Comparison of ENCODE assay signal across 7 cellular contexts in genomic region chr14:81221579-81222102, GRCh38. TPM values are rescaled to one million over a fixed set of nuclear protein-coding genes. Genes with fewer than 3 reads are reported as not detected.
DNase-seq lines count a peak whose midpoint lies in the region; ATAC-seq and TF ChIP-seq lines count a peak whose summit lies in the region.

No MANE protein-coding gene starts in this region.

- CTCF ChIA-PET in PC-9 (lab: Charles Lee): no interaction called here

- H3K14ac ChIP-seq in neuronal stem cell (ENCODE audit: low read length): no peak overlapping the region

- H3K23ac ChIP-seq in neuronal stem cell (ENCODE audit: low read depth, low read length, poor library complexity): no peak overlapping the region

- H3K27me3 Mint-ChIP-seq in endodermal cell (ENCODE audit: insufficient read depth): no peaks in the 10 kb centered on the region

- no peak overlapping the region for H4K8ac ChIP-seq in neuronal stem cell (ENCODE audit: low read depth, low read length)

- DNase-seq in GM23248 (no peak), PC-9 (no peak), endodermal cell (no peak), neuronal stem cell (ENCODE audit: low spot score) (no peak), UCSD-AML1 (lab: John Stamatoyannopoulos, UW; ENCODE audit: unreplicated experiment) (no peak)
- DNase-seq in NK-92 treated with Interleukin-12 subunit alpha and Interleukin-12 subunit beta, amount 100 ng/mL, for 24 hours (lab: John Stamatoyannopoulos, UW): no peak

- H3K9ac ChIP-seq in GM23248 (peak overlapping the region; percentile 100), endodermal cell (ENCODE audit: extremely low read depth, low read length, poor library complexity, severe bottlenecking) (peak overlapping the region; percentile 88), neuronal stem cell (ENCODE audit: low read depth, low read length, poor library complexity) (no peak overlapping the region)

- H3F3A ChIP-seq in GM23248 (ENCODE audit: insufficient read depth): peaks cover 5% of the 10 kb centered on the region; the same call in 1 of the 2 replicates
- peaks cover 17% of the 10 kb centered on the region; the same call in 1 of the 2 replicates for H3F3A ChIP-seq in PC-9 (ENCODE audit: insufficient read depth, low read depth)

- peak overlapping the region; percentile 75 for H3K4me2 ChIP-seq in GM23248 (ENCODE audit: unreplicated experiment)
- H3K4me2 ChIP-seq in PC-9: peak overlapping the region; percentile 80
- peak overlapping the region; percentile 48 for H3K4me2 ChIP-seq in neuronal stem cell (ENCODE audit: insufficient read depth, low read length, poor library complexity, severe bottlenecking)

- H3K9me2 ChIP-seq in GM23248 (ENCODE audit: insufficient read depth) (no peaks in the 10 kb centered on the region), PC-9 (ENCODE audit: insufficient read depth) (no peaks in the 10 kb centered on the region)

- no peak overlapping the region for H2AK5ac ChIP-seq in neuronal stem cell (ENCODE audit: low read depth, low read length)

- peak overlapping the region; percentile 94 for H3K4me3 Mint-ChIP-seq in endodermal cell

- H3K4me3 ChIP-seq in GM23248: peak overlapping the region; percentile 72
- peak overlapping the region; percentile 74; the same call in 1 of the 2 replicates for H3K4me3 ChIP-seq in PC-9
- peak overlapping the region; percentile 83 for H3K4me3 ChIP-seq in endodermal cell (ENCODE audit: low read length)
- peak overlapping the region; percentile 68 to 87 for H3K4me3 ChIP-seq in neuronal stem cell (ENCODE audit: low read length in 2 of 2)

- no peak for ATAC-seq in HG02588 (IDR thresholded peaks at IDR 0.05; ENCODE audit: unreplicated experiment)

- H2BK15ac ChIP-seq in neuronal stem cell (ENCODE audit: low read length): no peak overlapping the region

- no peak overlapping the region for H4K91ac ChIP-seq in neuronal stem cell (ENCODE audit: low read depth, low read length, poor library complexity)

- no peaks in the 10 kb centered on the region for H3K27me3 ChIP-seq in GM23248 (replicated peaks; ENCODE audit: insufficient read depth)
- H3K27me3 ChIP-seq in PC-9 (ENCODE audit: insufficient read depth, low read depth): no peaks in the 10 kb centered on the region
- no peaks in the 10 kb centered on the region for H3K27me3 ChIP-seq in endodermal cell (ENCODE audit: control insufficient read depth, insufficient read depth, low read length, poor library complexity, severe bottlenecking)
- no peaks in the 10 kb centered on the region for H3K27me3 ChIP-seq in neuronal stem cell (ENCODE audit: control insufficient read depth in 3 of 3, insufficient read depth in 3 of 3, low read depth in 1 of 3, low read length in 3 of 3)

- peak overlapping the region; percentile 97 for H2BK5ac ChIP-seq in neuronal stem cell (ENCODE audit: low read length)

- no peak overlapping the region for H2BK120ac ChIP-seq in neuronal stem cell (ENCODE audit: low read depth, low read length)

- no peak overlapping the region for H3K18ac ChIP-seq in neuronal stem cell (ENCODE audit: low read length)

- peaks cover 15% of the 10 kb centered on the region for H3K4me1 Mint-ChIP-seq in endodermal cell

- no peak overlapping the region for H3K4ac ChIP-seq in neuronal stem cell (ENCODE audit: low read length)

- no peaks in the 10 kb centered on the region for H3K36me3 ChIP-seq in GM23248 (ENCODE audit: low read depth)
- no peaks in the 10 kb centered on the region for H3K36me3 ChIP-seq in PC-9 (ENCODE audit: low read depth)
- H3K36me3 ChIP-seq in endodermal cell (ENCODE audit: control insufficient read depth, insufficient read depth, low read length): peaks cover 9% of the 10 kb centered on the region
- H3K36me3 ChIP-seq in neuronal stem cell (replicated peaks in 1 of 2; ENCODE audit: control insufficient read depth in 2 of 2, insufficient read depth in 2 of 2, low read length in 2 of 2): peaks cover 0 to 12% of the 10 kb centered on the region in 2 donors

- H3K4me1 ChIP-seq in GM23248 (ENCODE audit: insufficient read depth): peaks cover 20% of the 10 kb centered on the region
- peaks cover 25% of the 10 kb centered on the region for H3K4me1 ChIP-seq in PC-9 (replicated peaks; ENCODE audit: insufficient read depth)
- H3K4me1 ChIP-seq in endodermal cell (ENCODE audit: control insufficient read depth, insufficient read depth, low read length): peaks cover 4% of the 10 kb centered on the region
- peaks cover 3 to 8% of the 10 kb centered on the region in 2 donors for H3K4me1 ChIP-seq in neuronal stem cell (ENCODE audit: control insufficient read depth in 2 of 2, insufficient read depth in 1 of 2, low read depth in 1 of 2, low read length in 2 of 2)

- peaks cover 4% of the 10 kb centered on the region for H3K36me3 Mint-ChIP-seq in endodermal cell (ENCODE audit: low read depth)

- H2AFZ ChIP-seq in GM23248 (peak overlapping the region; percentile 91), PC-9 (peak overlapping the region; percentile 82), neuronal stem cell (ENCODE audit: low read length) (peak overlapping the region; percentile 97)

- H2BK12ac ChIP-seq in neuronal stem cell (ENCODE audit: low read length): no peak overlapping the region

- no peaks in the 10 kb centered on the region for H3K9me3 Mint-ChIP-seq in endodermal cell

- H3K9me3 ChIP-seq in GM23248 (ENCODE audit: low read depth) (no peaks in the 10 kb centered on the region), PC-9 (ENCODE audit: insufficient read depth, low read depth) (no peaks in the 10 kb centered on the region), endodermal cell (ENCODE audit: control insufficient read depth, low read length) (no peaks in the 10 kb centered on the region), neuronal stem cell (replicated peaks in 1 of 2; ENCODE audit: control insufficient read depth in 2 of 2, insufficient read depth in 1 of 2, low read depth in 1 of 2, low read length in 2 of 2) (no peaks in the 10 kb centered on the region)

- WGBS in GM23248 (ENCODE audit: low coverage in 1 of 2, low lambda C conversion rate in 2 of 2, missing lambda C conversion rate in 2 of 2), 2 experiments: 47 to 48% methylated on average over 16 of the region's 16 CpGs
- WGBS in endodermal cell (ENCODE audit: insufficient coverage in 1 of 2, insufficient read length in 1 of 2), 2 experiments: 32 to 42% methylated on average over 14 to 16 of the region's 16 CpGs
- WGBS in neuronal stem cell (ENCODE audit: extremely low coverage in 2 of 2, insufficient read length in 2 of 2, insufficient replicate concordance in 1 of 2), 2 donors: no CpG with 5 or more reads among the region's 16 CpGs

- intact Hi-C loops in PC-9 (cut with micrococcal nuclease; ENCODE audit: unreplicated experiment): no loop called here

- TF ChIP-seq CTCF in PC-9 (conservative IDR thresholded peaks at IDR 0.05) (no peak), endodermal cell (conservative IDR thresholded peaks at IDR 0.05) (no peak)

- in situ Hi-C loops in GM23248 (cut with MboI): no loop called here

- peak overlapping the region; percentile 97 for H3K27ac ChIP-seq in GM23248
- peak overlapping the region; percentile 98 for H3K27ac ChIP-seq in PC-9
- peak overlapping the region; percentile 99 for H3K27ac ChIP-seq in endodermal cell (ENCODE audit: low read depth, low read length)
- peak overlapping the region; percentile 100 for H3K27ac ChIP-seq in neuronal stem cell (replicated peaks; ENCODE audit: low read length)

- POLR2A ChIA-PET in PC-9 (lab: Charles Lee; ENCODE audit: unreplicated experiment): interaction anchor here (0.7 kb wide), 1 partner anchor 787 kb away, joined by 3 read pairs; no protein-coding TSS in a partner anchor

- H4K20me1 ChIP-seq in GM23248 (ENCODE audit: insufficient read depth) (no peaks in the 10 kb centered on the region), PC-9 (ENCODE audit: insufficient read depth) (no peaks in the 10 kb centered on the region)

- peak overlapping the region; percentile 99 for H3K27ac Mint-ChIP-seq in endodermal cell

- H3K79me1 ChIP-seq in neuronal stem cell (ENCODE audit: low read depth, low read length): peaks cover 2% of the 10 kb centered on the region

- BruUV-seq in PC-9 (replicated peaks; lab: Mats Ljungman, UMichigan): TSS peak; percentile 43

- H3K79me2 ChIP-seq in GM23248 (ENCODE audit: insufficient read depth) (peaks cover 32% of the 10 kb centered on the region), PC-9 (ENCODE audit: low read depth) (peaks cover 34% of the 10 kb centered on the region)

RNA-seq across cellular contexts. Expression of gene GTF2A1, which starts 0.9 kb away (rescaled TPM):
- 22.5 and 27.8 TPM in 2 replicates for total RNA-seq in GM23248 (2014; rRNA removed; shearing (Covaris generic))
- polyA plus RNA-seq in GM23248 (2016; fragmentation: Nextera tagmentation; extraction: Ambion mirVana): 3.8 and 3.9 TPM in 2 replicates
- total RNA-seq in PC-9 (2021) (6.7 and 13.9 TPM in 2 replicates), endodermal cell (10 to 100 TPM; 34.3 to 34.4 TPM)
- 31.2 TPM for polyA plus RNA-seq in endodermal cell (2013, experiment 1 of 2)
- 38.5 TPM for polyA plus RNA-seq in endodermal cell (2013, experiment 2 of 2)
- polyA plus RNA-seq in neuronal stem cell (2013, experiment 1 of 2): 24.5 TPM
- polyA plus RNA-seq in neuronal stem cell (2013, experiment 2 of 2): 25.1 TPM
